Comparison of ENCODE assay signal across 26 cellular contexts in the genomic region with DNA sequence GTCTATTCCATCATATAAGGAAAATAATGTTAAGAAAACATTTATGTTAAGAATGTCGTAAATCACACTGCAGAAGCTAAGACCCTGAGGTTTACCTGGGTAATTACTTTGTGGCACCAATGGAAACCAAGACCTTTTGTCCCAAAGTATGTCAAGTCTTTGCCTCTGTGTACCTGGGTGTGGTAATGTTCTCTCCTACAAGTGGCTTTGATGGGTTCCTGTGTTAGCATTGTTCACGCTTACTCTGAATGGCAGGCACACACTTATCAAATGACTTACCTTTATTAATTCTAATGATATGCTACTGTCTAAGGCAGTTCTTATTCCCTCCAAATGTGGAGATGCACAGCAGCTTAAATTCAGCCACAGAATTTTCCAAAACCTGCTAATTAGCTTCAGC.
"Had no signal": no experiment of that assay in that cellular context is flagged by ENCODE, and none has a peak within 500 bp of the region (broad histone marks: within the 10 kb centered on the region; RNA-seq: fewer than 3 reads in every experiment).

No MANE protein-coding gene starts in this region.

- H3K27me3 ChIP-seq: stomach, suprapubic skin, testis, thyroid gland, tibial artery, tibial nerve, transverse colon, upper lobe of left lung, uterus, vagina had no signal

- ATAC-seq: stimulated activated effector memory CD8-positive, alpha-beta T cell treated with anti-CD3 and anti-CD28 coated beads, Interleukin-12 subunit alpha, Interleukin-12 subunit beta, amount 100 ng/mL, for 72 hours; stimulated activated memory B cell treated with anti-CD40 and anti-IgM and Interleukin-4, amounts not matched to agents 10 μg/mL and 1 μg/mL and 100 μg/mL, for 72 hours; stimulated activated naive B cell treated with anti-CD40 and anti-IgM and Interleukin-4, amounts not matched to agents 10 μg/mL and 1 μg/mL and 100 μg/mL, for 72 hours; stimulated activated naive CD8-positive, alpha-beta T cell treated with anti-CD3 and anti-CD28 coated beads, Interleukin-15, amount 100 ng/mL, for 72 hours; stimulated activated naive CD8-positive, alpha-beta T cell treated with anti-CD3 and anti-CD28 coated beads, Interleukin-15, Interleukin-2, amounts not matched to agents 100 U/mL and 50 U/mL, for 24 hours had no signal

- H3K36me3 ChIP-seq: stomach, suprapubic skin, thoracic aorta, thyroid gland, tibial artery, tibial nerve, transverse colon, upper lobe of left lung, uterus, vagina had no signal

- H3K27ac ChIP-seq: stomach, suprapubic skin, testis, thoracic aorta, thyroid gland, tibial artery, tibial nerve, transverse colon, upper lobe of left lung, uterus, vagina had no signal

- H3K4me3 ChIP-seq: stomach, suprapubic skin, testis, thoracic aorta, thyroid gland, tibial artery, tibial nerve, transverse colon, upper lobe of left lung, uterus, vagina had no signal

- H3K9me3 ChIP-seq: stomach, suprapubic skin, testis, thoracic aorta, thyroid gland, tibial artery, tibial nerve, transverse colon, upper lobe of left lung, uterus, vagina had no signal

- FAIRE-seq: urothelium cell line had no signal

- H3K4me1 ChIP-seq: suprapubic skin, thyroid gland, transverse colon, uterus, vagina had no signal

- DNase-seq: stimulated activated CD4-positive, alpha-beta T cell treated with anti-CD3 and anti-CD28 coated beads, Interleukin-2, amount 100 ng/mL, for 48 hours; stimulated activated CD4-positive, alpha-beta T cell treated with anti-CD3 and anti-CD28 coated beads, Interleukin-4, amount 100 ng/mL, for 1 hour; stimulated activated CD4-positive, alpha-beta T cell treated with anti-CD3 and anti-CD28 coated beads, Interleukin-4, amount 100 ng/mL, for 24 hours; stimulated activated CD4-positive, alpha-beta T cell treated with anti-CD3 and anti-CD28 coated beads, Interleukin-4, amount 100 ng/mL, for 4 hours; stimulated activated CD8-positive, alpha-beta memory T cell treated with anti-CD3 and anti-CD28 coated beads, Interleukin-4, amount 100 ng/mL, for 48 hours; stimulated activated naive B cell treated with anti-CD40 and anti-IgM and Interleukin-4, amounts not matched to agents 10 μg/mL and 1 μg/mL and 100 μg/mL, for 72 hours; stimulated activated naive CD4-positive, alpha-beta T cell; stimulated activated naive CD4-positive, alpha-beta T cell treated with Interleukin-2 at 50 U/mL for 16 hours; stimulated activated naive CD8-positive, alpha-beta T cell treated with anti-CD3 and anti-CD28 coated beads, Interleukin-15, amount 100 ng/mL, for 72 hours; stimulated activated naive CD8-positive, alpha-beta T cell treated with anti-CD3 and anti-CD28 coated beads, Interleukin-15, Interleukin-2, amounts not matched to agents 100 U/mL and 50 U/mL, for 24 hours; stomach; substantia nigra; testis; thyroid gland; tibial artery; transverse colon; trophoblast cell; upper lobe of left lung; uterus had no signal
